In the genomic region with DNA sequence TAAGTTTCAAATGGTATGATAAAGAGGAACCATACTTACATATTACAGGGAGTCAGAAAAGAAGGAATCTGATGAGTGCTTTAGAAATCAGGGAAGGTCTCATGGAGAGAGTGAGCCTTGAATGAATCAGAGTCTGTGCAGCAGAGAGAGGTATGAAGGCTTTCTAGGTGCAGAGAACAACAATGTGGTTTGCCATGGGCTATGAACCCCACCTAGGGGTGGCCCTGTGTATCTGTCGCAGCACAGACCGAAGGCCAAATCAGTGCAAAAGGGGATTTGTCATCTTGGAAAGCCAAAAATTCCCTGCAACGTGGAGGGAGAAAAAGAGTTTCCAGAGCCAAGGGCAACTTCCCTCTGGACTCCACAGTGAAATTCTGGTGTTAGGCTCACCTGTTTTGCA, we compare ENCODE assay signal across 12 cellular contexts. TPM values are rescaled to one million over a fixed set of nuclear protein-coding genes. Genes with fewer than 3 reads are reported as not detected.
DNase-seq lines count a peak whose midpoint lies in the region; ATAC-seq and TF ChIP-seq lines count a peak whose summit lies in the region.
"Had no signal": no experiment of that assay in that cellular context is flagged by ENCODE, and none has a peak within 500 bp of the region (broad histone marks: within the 10 kb centered on the region; RNA-seq: fewer than 3 reads in every experiment).

No MANE protein-coding gene starts in this region.

- no peaks in the 10 kb centered on the region for H3K27me3 Mint-ChIP-seq in T-helper 2 cell treated with Interferon-gamma antibody and Interleukin-4, amounts not matched to agents 5 μg/mL and 100 μg/mL, for 36 hours (ENCODE audit: low read depth)

- H3K4me3 ChIP-seq in MM.1S (ENCODE audit: low read length): no peak overlapping the region
- H3K4me3 ChIP-seq in mammary epithelial cell (replicated peaks in 1 of 3; ENCODE audit: insufficient read depth in 1 of 3, low read depth in 2 of 3, low read length in 3 of 3): no peak overlapping the region
- no peak overlapping the region for H3K4me3 ChIP-seq in retinal pigment epithelial cell (ENCODE audit: low read length)
- H3K4me3 ChIP-seq: ascending aorta, thoracic aorta had no signal

- intact Hi-C loops in mammary epithelial cell (cut with micrococcal nuclease): loop anchor here (1.0 kb wide), 1 partner anchor 91 kb away; no protein-coding TSS in a partner anchor

- H4K20me1 ChIP-seq in MM.1S (ENCODE audit: insufficient read depth, low read length): no peaks in the 10 kb centered on the region
- H4K20me1 ChIP-seq in mammary epithelial cell (ENCODE audit: insufficient read depth, low read length): no peaks in the 10 kb centered on the region

- H3K36me3 ChIP-seq in MM.1S (replicated peaks; ENCODE audit: insufficient read depth, low read length): no peaks in the 10 kb centered on the region
- H3K36me3 ChIP-seq in mammary epithelial cell (ENCODE audit: insufficient read depth, low read length): no peaks in the 10 kb centered on the region
- H3K36me3 ChIP-seq: ascending aorta, thoracic aorta had no signal

- no peaks in the 10 kb centered on the region for H3K27me3 ChIP-seq in MM.1S (replicated peaks; ENCODE audit: insufficient read depth, low read length)
- peaks cover 1% of the 10 kb centered on the region for H3K27me3 ChIP-seq in mammary epithelial cell (ENCODE audit: insufficient read depth, low read length)
- H3K27me3 ChIP-seq: ascending aorta had no signal

- no peaks in the 10 kb centered on the region for H3K9me2 ChIP-seq in MM.1S (replicated peaks; ENCODE audit: insufficient read depth, low read length)

- H3K79me2 ChIP-seq in MM.1S (ENCODE audit: low read length) (no peaks in the 10 kb centered on the region), mammary epithelial cell (ENCODE audit: insufficient read depth, low read length) (no peaks in the 10 kb centered on the region)

- CTCF ChIA-PET in mammary epithelial cell (lab: Charles Lee; ENCODE audit: low non-redundant PET): no interaction called here

- WGBS in mammary epithelial cell (ENCODE audit: low coverage, missing lambda C conversion rate): 48% methylated on average over 3 of the region's 3 CpGs

- in situ Hi-C loops in mammary epithelial cell (cut with MboI; ENCODE audit: low sequenced_read_pairs in 2 of 2): no loop called here

- H3K36me3 Mint-ChIP-seq in T-helper 2 cell treated with Interferon-gamma antibody and Interleukin-4, amounts not matched to agents 5 μg/mL and 100 μg/mL, for 36 hours (ENCODE audit: low read depth): no peaks in the 10 kb centered on the region
- H3K36me3 Mint-ChIP-seq: CD4-positive, CD25-positive, alpha-beta regulatory T cell had no signal

- DNase-seq in activated CD4-positive, alpha-beta T cell treated with anti-CD3 and anti-CD28 coated beads for 48 hours: peak; percentile 2
- no peak for DNase-seq in activated CD4-positive, alpha-beta T cell treated with anti-CD3 and anti-CD28 coated beads, Interleukin-2, amount 50 U/mL, for 1 hour
- DNase-seq in MM.1S (no peak), mammary epithelial cell (peak; percentile 30), retinal pigment epithelial cell (ENCODE audit: low read depth) (peak; percentile 4), GDM1 (lab: John Stamatoyannopoulos, UW) (no peak)
- no peak for DNase-seq in T-helper 2 cell treated with Interferon-gamma antibody and Interleukin-4, amounts not matched to agents 5 μg/mL and 100 μg/mL, for 36 hours (ENCODE audit: low spot score)
- DNase-seq: CD4-positive, CD25-positive, alpha-beta regulatory T cell had no signal

- no peak overlapping the region for H3K27ac Mint-ChIP-seq in T-helper 2 cell treated with Interferon-gamma antibody and Interleukin-4, amounts not matched to agents 5 μg/mL and 100 μg/mL, for 36 hours
- H3K27ac Mint-ChIP-seq: CD4-positive, CD25-positive, alpha-beta regulatory T cell had no signal

- no peaks in the 10 kb centered on the region for H3K9me3 Mint-ChIP-seq in T-helper 2 cell treated with Interferon-gamma antibody and Interleukin-4, amounts not matched to agents 5 μg/mL and 100 μg/mL, for 36 hours

- no peak overlapping the region for H3K4me3 Mint-ChIP-seq in T-helper 2 cell treated with Interferon-gamma antibody and Interleukin-4, amounts not matched to agents 5 μg/mL and 100 μg/mL, for 36 hours
- H3K4me3 Mint-ChIP-seq: CD4-positive, CD25-positive, alpha-beta regulatory T cell had no signal

- dilution Hi-C loops in mammary epithelial cell (cut with HindIII; ENCODE audit: low sequenced_read_pairs): no loop called here

- H3F3A ChIP-seq in MM.1S (ENCODE audit: insufficient read depth, low read length): no peaks in the 10 kb centered on the region

- H2AFZ ChIP-seq in MM.1S (ENCODE audit: low read length) (no peak overlapping the region), mammary epithelial cell (ENCODE audit: low read depth, low read length) (no peak overlapping the region)

- no TSS peak for BruUV-seq in mammary epithelial cell (replicated peaks; lab: Mats Ljungman, UMichigan)

- H3K9me3 ChIP-seq in MM.1S (replicated peaks; ENCODE audit: insufficient read depth, low read length) (no peaks in the 10 kb centered on the region), mammary epithelial cell (replicated peaks; ENCODE audit: insufficient read depth, low read length) (no peaks in the 10 kb centered on the region)
- H3K9me3 ChIP-seq: ascending aorta, thoracic aorta had no signal

- H3K27ac ChIP-seq in MM.1S (ENCODE audit: low read length) (no peak overlapping the region), mammary epithelial cell (ENCODE audit: insufficient read depth, low read depth, low read length) (no peak overlapping the region)
- H3K27ac ChIP-seq: ascending aorta, thoracic aorta, VCaP had no signal

- H3K9ac ChIP-seq in MM.1S (ENCODE audit: low read length): no peak overlapping the region
- no peak overlapping the region for H3K9ac ChIP-seq in mammary epithelial cell (ENCODE audit: insufficient read depth, low read length)

- no peak for ATAC-seq in GM19035 (IDR thresholded peaks at IDR 0.05; ENCODE audit: unreplicated experiment)

- TF ChIP-seq CTCF in MM.1S (IDR thresholded peaks at IDR 0.05; ENCODE audit: low read length) (peak; percentile 32), mammary epithelial cell (conservative IDR thresholded peaks at IDR 0.05 in 1 of 2, IDR thresholded peaks at IDR 0.05 in 1 of 2; ENCODE audit: extremely low read depth in 1 of 2, insufficient read depth in 1 of 2, low read depth in 1 of 2, low read length in 2 of 2) (peak; percentile 39 to 43), retinal pigment epithelial cell (conservative IDR thresholded peaks at IDR 0.05; ENCODE audit: low read depth, low read length) (peak; percentile 66)

- H3K4me2 ChIP-seq in MM.1S (ENCODE audit: low read depth, low read length): no peak overlapping the region
- no peak overlapping the region for H3K4me2 ChIP-seq in mammary epithelial cell (ENCODE audit: insufficient read depth, low read depth, low read length)

- H3K4me1 ChIP-seq in MM.1S (ENCODE audit: low read length) (no peaks in the 10 kb centered on the region), mammary epithelial cell (ENCODE audit: insufficient read depth, low read length) (no peaks in the 10 kb centered on the region)
- H3K4me1 ChIP-seq: ascending aorta had no signal

- H3K4me1 Mint-ChIP-seq in T-helper 2 cell treated with Interferon-gamma antibody and Interleukin-4, amounts not matched to agents 5 μg/mL and 100 μg/mL, for 36 hours (ENCODE audit: low read depth): no peaks in the 10 kb centered on the region
- H3K4me1 Mint-ChIP-seq: CD4-positive, CD25-positive, alpha-beta regulatory T cell had no signal

RNA-seq across cellular contexts. Expression of a gene that starts 3.5 kb away (rescaled TPM):
- total RNA-seq in mammary epithelial cell: 10 to 100 TPM; 13.0 to 14.9 TPM
- 0.09 TPM for polyA plus RNA-seq in mammary epithelial cell
- not detected for polyA minus RNA-seq in mammary epithelial cell

Comparison
In these comparisons a context has a peak if more than half of its experiments do, and no peak if none do; other contexts are left out.
1. DNase-seq: peak in activated CD4-positive, alpha-beta T cell treated with anti-CD3 and anti-CD28 coated beads for 48 hours (single experiment), mammary epithelial cell (single experiment) and retinal pigment epithelial cell (single experiment); none in activated CD4-positive, alpha-beta T cell treated with anti-CD3 and anti-CD28 coated beads, Interleukin-2, amount 50 U/mL, for 1 hour (single experiment), MM.1S (single experiment), T-helper 2 cell treated with Interferon-gamma antibody and Interleukin-4, amounts not matched to agents 5 μg/mL and 100 μg/mL, for 36 hours (single experiment) and GDM1 (single experiment).
2. Peak in every context shown above with its lines, with median percentiles within 50 percentile points of each other: CTCF ChIP-seq.